Comparison of ENCODE assay signal across 1 cellular context in the genomic region with DNA sequence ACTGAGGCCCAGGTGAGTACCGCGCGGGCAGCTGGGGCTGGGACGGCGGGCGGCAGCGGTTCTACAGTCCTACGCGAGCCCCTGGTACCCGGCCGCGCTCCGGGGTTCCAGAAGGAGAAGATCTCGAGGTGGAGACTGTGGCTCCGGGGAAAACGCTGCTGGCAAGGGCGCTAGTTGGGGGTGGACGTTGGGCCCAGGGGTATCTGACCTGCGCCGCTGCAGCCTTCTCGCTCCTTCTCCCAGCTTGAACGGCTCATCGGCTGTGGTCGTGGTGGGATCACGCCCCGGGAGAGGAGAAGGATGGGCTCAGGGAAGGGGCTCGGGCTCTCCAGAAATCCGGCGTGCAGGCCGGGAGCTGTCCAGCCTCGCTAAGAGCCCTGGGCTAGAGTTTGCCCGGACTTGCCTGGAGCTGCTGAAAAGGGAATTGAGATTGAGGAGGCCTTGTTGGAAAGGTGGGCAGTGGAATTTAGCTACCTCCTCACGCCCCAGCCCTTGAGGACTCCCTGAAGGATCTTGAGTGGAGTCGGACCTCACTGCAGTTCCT.
TF ChIP-seq lines count a peak whose summit lies in the region.

No MANE protein-coding gene starts in this region.

TF ChIP-seq in WTC11, 78 proteins besides CTCF, POLR2A, EP300 and RAD21 (continued from another document):
- TF ChIP-seq, protein P1, sequence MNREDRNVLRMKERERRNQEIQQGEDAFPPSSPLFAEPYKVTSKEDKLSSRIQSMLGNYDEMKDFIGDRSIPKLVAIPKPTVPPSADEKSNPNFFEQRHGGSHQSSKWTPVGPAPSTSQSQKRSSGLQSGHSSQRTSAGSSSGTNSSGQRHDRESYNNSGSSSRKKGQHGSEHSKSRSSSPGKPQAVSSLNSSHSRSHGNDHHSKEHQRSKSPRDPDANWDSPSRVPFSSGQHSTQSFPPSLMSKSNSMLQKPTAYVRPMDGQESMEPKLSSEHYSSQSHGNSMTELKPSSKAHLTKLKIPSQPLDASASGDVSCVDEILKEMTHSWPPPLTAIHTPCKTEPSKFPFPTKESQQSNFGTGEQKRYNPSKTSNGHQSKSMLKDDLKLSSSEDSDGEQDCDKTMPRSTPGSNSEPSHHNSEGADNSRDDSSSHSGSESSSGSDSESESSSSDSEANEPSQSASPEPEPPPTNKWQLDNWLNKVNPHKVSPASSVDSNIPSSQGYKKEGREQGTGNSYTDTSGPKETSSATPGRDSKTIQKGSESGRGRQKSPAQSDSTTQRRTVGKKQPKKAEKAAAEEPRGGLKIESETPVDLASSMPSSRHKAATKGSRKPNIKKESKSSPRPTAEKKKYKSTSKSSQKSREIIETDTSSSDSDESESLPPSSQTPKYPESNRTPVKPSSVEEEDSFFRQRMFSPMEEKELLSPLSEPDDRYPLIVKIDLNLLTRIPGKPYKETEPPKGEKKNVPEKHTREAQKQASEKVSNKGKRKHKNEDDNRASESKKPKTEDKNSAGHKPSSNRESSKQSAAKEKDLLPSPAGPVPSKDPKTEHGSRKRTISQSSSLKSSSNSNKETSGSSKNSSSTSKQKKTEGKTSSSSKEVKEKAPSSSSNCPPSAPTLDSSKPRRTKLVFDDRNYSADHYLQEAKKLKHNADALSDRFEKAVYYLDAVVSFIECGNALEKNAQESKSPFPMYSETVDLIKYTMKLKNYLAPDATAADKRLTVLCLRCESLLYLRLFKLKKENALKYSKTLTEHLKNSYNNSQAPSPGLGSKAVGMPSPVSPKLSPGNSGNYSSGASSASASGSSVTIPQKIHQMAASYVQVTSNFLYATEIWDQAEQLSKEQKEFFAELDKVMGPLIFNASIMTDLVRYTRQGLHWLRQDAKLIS (CRISPR knock-in tag; IDR thresholded peaks at IDR 0.05; ENCODE audit: borderline replicate concordance), result peak; percentile 16; the same call in 1 of the 2 replicates
- no peak for TF ChIP-seq TEAD1 (CRISPR knock-in tag; IDR thresholded peaks at IDR 0.05)
- TF ChIP-seq ETV6 (CRISPR knock-in tag; IDR thresholded peaks at IDR 0.05), result 0 out of 2 replicates have a peak, but pooled peaks have one; percentile 28
- TF ChIP-seq GABPB1 (CRISPR knock-in tag; IDR thresholded peaks at IDR 0.05), result no peak
- no peak for TF ChIP-seq CBFB (CRISPR knock-in tag; IDR thresholded peaks at IDR 0.05; ENCODE audit: low read depth)
- TF ChIP-seq JUN (CRISPR knock-in tag; IDR thresholded peaks at IDR 0.05), result no peak
- TF ChIP-seq GTF2I (CRISPR knock-in tag; conservative IDR thresholded peaks at IDR 0.05), result no peak
